ENCODE assay signal across 38 cellular contexts in the genomic region with DNA sequence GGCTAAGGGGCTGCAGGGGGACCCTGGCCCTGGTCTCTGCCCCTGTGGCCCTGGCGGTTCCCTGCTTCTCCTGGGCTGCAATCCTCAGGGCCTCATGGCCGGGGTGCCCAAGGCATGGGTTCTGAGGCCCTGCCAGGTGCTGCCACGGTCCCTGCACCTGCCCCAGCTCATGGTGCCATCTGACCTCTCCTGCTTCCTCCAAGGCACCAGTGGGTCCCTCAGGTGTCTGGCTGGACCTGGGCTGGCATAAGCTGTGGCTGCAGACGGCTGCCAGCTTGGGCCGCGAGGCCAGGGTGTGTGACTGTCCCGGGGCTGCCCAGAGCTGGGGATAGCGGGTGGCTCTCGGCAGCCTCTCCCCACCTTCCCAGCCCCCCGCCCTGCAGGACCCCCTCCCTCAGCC. TPM values are rescaled to one million over a fixed set of nuclear protein-coding genes. Genes with fewer than 3 reads are reported as not detected.
"Had no signal": no experiment of that assay in that cellular context is flagged by ENCODE, and none has a peak within 500 bp of the region (broad histone marks: within the 10 kb centered on the region; RNA-seq: fewer than 3 reads in every experiment).

No MANE protein-coding gene starts in this region.

- H3K9me3 ChIP-seq: adrenal gland, body of pancreas, breast epithelium had no signal

- H3K36me3 ChIP-seq: adrenal gland, brain microvascular endothelial cell, breast epithelium, WERI-Rb-1 had no signal

- H3K27me3 ChIP-seq: body of pancreas had no signal

- H3K4me3 Mint-ChIP-seq: activated CD4-positive, alpha-beta memory T cell treated with anti-CD3 and anti-CD28 coated beads, Interleukin-2, amount 10 ng/mL, durations not matched to agents 7 days and 5 days; activated CD4-positive, alpha-beta T cell treated with anti-CD3 and anti-CD28 coated beads for 36 hours; activated CD4-positive, alpha-beta T cell treated with anti-CD3 and anti-CD28 coated beads, Interleukin-2, amount 10 ng/mL, durations not matched to agents 7 days and 5 days; activated CD8-positive, alpha-beta memory T cell treated with anti-CD3 and anti-CD28 coated beads, Interleukin-2, amount 10 ng/mL, durations not matched to agents 7 days and 5 days; activated CD8-positive, alpha-beta T cell treated with anti-CD3 and anti-CD28 coated beads, Interleukin-2, amount 10 ng/mL, durations not matched to agents 7 days and 5 days; activated naive CD4-positive, alpha-beta T cell treated with anti-CD3 and anti-CD28 coated beads, Interleukin-2, amount 10 ng/mL, durations not matched to agents 7 days and 5 days; activated naive CD8-positive, alpha-beta T cell treated with anti-CD3 and anti-CD28 coated beads for 36 hours; activated T-cell treated with anti-CD3 and anti-CD28 coated beads, Interleukin-2, amount 50 U/mL, for 24 hours; T-helper 1 cell treated with Interleukin-12 subunit alpha and Interleukin-12 subunit beta and Interleukin-4 antibody, amounts not matched to agents 30 μg/mL and 1 μg/mL, for 36 hours; T-helper 2 cell treated with Interferon-gamma antibody and Interleukin-4, amounts not matched to agents 5 μg/mL and 100 μg/mL, for 36 hours; WTC11 had no signal

- H3K4me1 ChIP-seq: adrenal gland, body of pancreas, breast epithelium had no signal

- H3K27ac Mint-ChIP-seq: activated CD4-positive, alpha-beta memory T cell treated with anti-CD3 and anti-CD28 coated beads, Interleukin-2, amount 10 ng/mL, durations not matched to agents 7 days and 5 days; activated CD4-positive, alpha-beta T cell treated with anti-CD3 and anti-CD28 coated beads for 36 hours; activated CD4-positive, alpha-beta T cell treated with anti-CD3 and anti-CD28 coated beads, Interleukin-2, amount 10 ng/mL, durations not matched to agents 7 days and 5 days; activated CD8-positive, alpha-beta memory T cell treated with anti-CD3 and anti-CD28 coated beads, Interleukin-2, amount 10 ng/mL, durations not matched to agents 7 days and 5 days; activated CD8-positive, alpha-beta T cell treated with anti-CD3 and anti-CD28 coated beads, Interleukin-2, amount 10 ng/mL, durations not matched to agents 7 days and 5 days; activated naive CD4-positive, alpha-beta T cell treated with anti-CD3 and anti-CD28 coated beads, Interleukin-2, amount 10 ng/mL, durations not matched to agents 7 days and 5 days; activated naive CD4-positive, alpha-beta T cell treated with anti-CD3 and anti-CD28 coated beads, Interleukin-2, amount 50 U/mL, for 72 hours; activated naive CD8-positive, alpha-beta T cell treated with anti-CD3 and anti-CD28 coated beads for 36 hours; activated T-cell treated with anti-CD3 and anti-CD28 coated beads, Interleukin-2, amount 50 U/mL, for 24 hours; activated T-helper 2 cell treated with anti-CD3 and anti-CD28 coated beads, Interferon-gamma antibody, Interleukin-2, Interleukin-4, amounts not matched to agents 10 μg/mL and 5 μg/mL and 100 μg/mL, durations not matched to agents 14 hours and 24 hours and 36 hours; T-helper 1 cell treated with Interleukin-12 subunit alpha and Interleukin-12 subunit beta and Interleukin-4 antibody, amounts not matched to agents 30 μg/mL and 1 μg/mL, for 36 hours; T-helper 2 cell treated with Interferon-gamma antibody and Interleukin-4, amounts not matched to agents 5 μg/mL and 100 μg/mL, for 36 hours; WTC11 had no signal

- H3K36me3 Mint-ChIP-seq: activated CD8-positive, alpha-beta memory T cell treated with anti-CD3 and anti-CD28 coated beads, Interleukin-2, amount 10 ng/mL, durations not matched to agents 7 days and 5 days; activated naive CD4-positive, alpha-beta T cell treated with anti-CD3 and anti-CD28 coated beads, Interleukin-2, amount 10 ng/mL, durations not matched to agents 7 days and 5 days; activated naive CD4-positive, alpha-beta T cell treated with anti-CD3 and anti-CD28 coated beads, Interleukin-2, amount 50 U/mL, for 72 hours; activated naive CD8-positive, alpha-beta T cell treated with anti-CD3 and anti-CD28 coated beads for 36 hours; WTC11 had no signal

- H3K27me3 Mint-ChIP-seq: activated CD4-positive, alpha-beta memory T cell treated with anti-CD3 and anti-CD28 coated beads, Interleukin-2, amount 10 ng/mL, durations not matched to agents 7 days and 5 days; activated CD4-positive, alpha-beta T cell treated with anti-CD3 and anti-CD28 coated beads for 36 hours; activated CD4-positive, alpha-beta T cell treated with anti-CD3 and anti-CD28 coated beads, Interleukin-2, amount 10 ng/mL, durations not matched to agents 7 days and 5 days; activated CD8-positive, alpha-beta memory T cell treated with anti-CD3 and anti-CD28 coated beads, Interleukin-2, amount 10 ng/mL, durations not matched to agents 7 days and 5 days had no signal

- H3K4me3 ChIP-seq: adrenal gland, body of pancreas, breast epithelium had no signal

- H3K27ac ChIP-seq: adrenal gland, body of pancreas, brain microvascular endothelial cell, breast epithelium, WERI-Rb-1 had no signal

- H3K4me1 Mint-ChIP-seq: activated CD4-positive, alpha-beta memory T cell treated with anti-CD3 and anti-CD28 coated beads, Interleukin-2, amount 10 ng/mL, durations not matched to agents 7 days and 5 days; activated CD4-positive, alpha-beta T cell treated with anti-CD3 and anti-CD28 coated beads for 36 hours; activated CD4-positive, alpha-beta T cell treated with anti-CD3 and anti-CD28 coated beads, Interleukin-2, amount 10 ng/mL, durations not matched to agents 7 days and 5 days; activated CD8-positive, alpha-beta memory T cell treated with anti-CD3 and anti-CD28 coated beads, Interleukin-2, amount 10 ng/mL, durations not matched to agents 7 days and 5 days; activated naive CD4-positive, alpha-beta T cell treated with anti-CD3 and anti-CD28 coated beads, Interleukin-2, amount 10 ng/mL, durations not matched to agents 7 days and 5 days; activated naive CD8-positive, alpha-beta T cell treated with anti-CD3 and anti-CD28 coated beads for 36 hours; WTC11 had no signal

- DNase-seq: activated CD4-positive, alpha-beta memory T cell treated with anti-CD3 and anti-CD28 coated beads, Interleukin-2, amount 10 ng/mL, durations not matched to agents 7 days and 5 days; activated CD4-positive, alpha-beta T cell treated with anti-CD3 and anti-CD28 coated beads for 1 hour; activated CD4-positive, alpha-beta T cell treated with anti-CD3 and anti-CD28 coated beads for 36 hours; activated CD4-positive, alpha-beta T cell treated with anti-CD3 and anti-CD28 coated beads for 48 hours; activated CD4-positive, alpha-beta T cell treated with anti-CD3 and anti-CD28 coated beads, Interleukin-2, amount 10 ng/mL, durations not matched to agents 7 days and 5 days; activated CD4-positive, alpha-beta T cell treated with anti-CD3 and anti-CD28 coated beads, Interleukin-2, amount 50 U/mL, for 48 hours; activated CD4-positive, CD25-positive, alpha-beta regulatory T cell; activated CD8-positive, alpha-beta memory T cell treated with anti-CD3 and anti-CD28 coated beads for 24 hours; activated CD8-positive, alpha-beta memory T cell treated with anti-CD3 and anti-CD28 coated beads, Interleukin-2, amount 10 ng/mL, durations not matched to agents 7 days and 5 days; activated CD8-positive, alpha-beta memory T cell treated with anti-CD3 and anti-CD28 coated beads, Interleukin-2, amount 50 U/mL, for 48 hours; activated CD8-positive, alpha-beta T cell treated with anti-CD3 and anti-CD28 coated beads, Interleukin-2, amount 10 ng/mL, durations not matched to agents 7 days and 5 days; activated effector memory CD4-positive, alpha-beta T cell treated with Interleukin-2 at 50 U/mL for 16 hours; activated gamma-delta T cell; activated naive CD4-positive, alpha-beta T cell treated with anti-CD3 and anti-CD28 coated beads, Interleukin-2, amount 10 ng/mL, durations not matched to agents 7 days and 5 days; activated naive CD4-positive, alpha-beta T cell treated with Interleukin-2 at 50 U/mL for 16 hours; activated naive CD8-positive, alpha-beta T cell treated with anti-CD3 and anti-CD28 coated beads for 36 hours; activated T-cell treated with anti-CD3 and anti-CD28 coated beads, Interleukin-2, amount 50 U/mL, for 24 hours; activated T-cell treated with anti-CD3 and anti-CD28 coated beads, Interleukin-2, amount 50 U/mL, for 48 hours; adrenal gland; amniotic stem cell; aorta; body of pancreas; brain microvascular endothelial cell; central memory CD4-positive, alpha-beta T cell; SW 1271; T-helper 1 cell; T-helper 2 cell; T-helper 9 cell; WERI-Rb-1 had no signal

- H3K9me3 Mint-ChIP-seq: activated CD4-positive, alpha-beta memory T cell treated with anti-CD3 and anti-CD28 coated beads, Interleukin-2, amount 10 ng/mL, durations not matched to agents 7 days and 5 days; activated CD4-positive, alpha-beta T cell treated with anti-CD3 and anti-CD28 coated beads, Interleukin-2, amount 10 ng/mL, durations not matched to agents 7 days and 5 days; activated naive CD4-positive, alpha-beta T cell treated with anti-CD3 and anti-CD28 coated beads, Interleukin-2, amount 10 ng/mL, durations not matched to agents 7 days and 5 days; activated naive CD4-positive, alpha-beta T cell treated with anti-CD3 and anti-CD28 coated beads, Interleukin-2, amount 50 U/mL, for 72 hours; activated naive CD8-positive, alpha-beta T cell treated with anti-CD3 and anti-CD28 coated beads for 36 hours; activated T-cell treated with anti-CD3 and anti-CD28 coated beads, Interleukin-2, amount 50 U/mL, for 24 hours; activated T-helper 2 cell treated with anti-CD3 and anti-CD28 coated beads, Interferon-gamma antibody, Interleukin-2, Interleukin-4, amounts not matched to agents 10 μg/mL and 5 μg/mL and 100 μg/mL, durations not matched to agents 14 hours and 24 hours and 36 hours; T-helper 1 cell treated with Interleukin-12 subunit alpha and Interleukin-12 subunit beta and Interleukin-4 antibody, amounts not matched to agents 30 μg/mL and 1 μg/mL, for 36 hours; T-helper 2 cell treated with Interferon-gamma antibody and Interleukin-4, amounts not matched to agents 5 μg/mL and 100 μg/mL, for 36 hours; WTC11 had no signal

- ATAC-seq: activated CD4-positive, alpha-beta T cell treated with anti-CD3 and anti-CD28 coated beads for 36 hours; activated CD4-positive, CD25-positive, alpha-beta regulatory T cell treated with anti-CD3 and anti-CD28 coated beads, Interleukin-2, amount 50 U/mL, for 24 hours; activated CD8-positive, alpha-beta memory T cell treated with anti-CD3 and anti-CD28 coated beads, Interleukin-2, amount 10 ng/mL, durations not matched to agents 7 days and 5 days; activated CD8-positive, alpha-beta T cell treated with anti-CD3 and anti-CD28 coated beads, Interleukin-2, amount 10 ng/mL, durations not matched to agents 7 days and 5 days; activated naive CD4-positive, alpha-beta T cell treated with anti-CD3 and anti-CD28 coated beads, Interleukin-2, amount 50 U/mL, for 72 hours; body of pancreas; WTC11 had no signal

RNA-seq across cellular contexts. Expression of gene INS, which starts 2.0 kb away (rescaled TPM):
- total RNA-seq: activated CD4-positive, alpha-beta memory T cell treated with anti-CD3 and anti-CD28 coated beads, Interleukin-2, amount 10 ng/mL, durations not matched to agents 7 days and 5 days; activated CD4-positive, alpha-beta T cell treated with anti-CD3 and anti-CD28 coated beads for 36 hours; activated CD4-positive, alpha-beta T cell treated with anti-CD3 and anti-CD28 coated beads, Interleukin-2, amount 10 ng/mL, durations not matched to agents 7 days and 5 days; activated CD8-positive, alpha-beta memory T cell treated with anti-CD3 and anti-CD28 coated beads, Interleukin-2, amount 10 ng/mL, durations not matched to agents 7 days and 5 days; activated CD8-positive, alpha-beta T cell treated with anti-CD3 and anti-CD28 coated beads, Interleukin-2, amount 10 ng/mL, durations not matched to agents 7 days and 5 days; activated naive CD4-positive, alpha-beta T cell treated with anti-CD3 and anti-CD28 coated beads, Interleukin-2, amount 50 U/mL, for 72 hours; activated naive CD8-positive, alpha-beta T cell treated with anti-CD3 and anti-CD28 coated beads for 36 hours; activated T-helper 2 cell treated with anti-CD3 and anti-CD28 coated beads, Interferon-gamma antibody, Interleukin-2, Interleukin-4, amounts not matched to agents 10 μg/mL and 5 μg/mL and 100 μg/mL, durations not matched to agents 14 hours and 24 hours and 36 hours; astrocyte; breast epithelium; cardiac septum; WTC11 had no signal

RNA-seq across cellular contexts. Expression of gene TH, which starts 12.6 kb away (rescaled TPM):
- total RNA-seq: activated CD4-positive, alpha-beta memory T cell treated with anti-CD3 and anti-CD28 coated beads, Interleukin-2, amount 10 ng/mL, durations not matched to agents 7 days and 5 days; activated CD4-positive, alpha-beta T cell treated with anti-CD3 and anti-CD28 coated beads for 36 hours; activated CD4-positive, alpha-beta T cell treated with anti-CD3 and anti-CD28 coated beads, Interleukin-2, amount 10 ng/mL, durations not matched to agents 7 days and 5 days; activated CD8-positive, alpha-beta memory T cell treated with anti-CD3 and anti-CD28 coated beads, Interleukin-2, amount 10 ng/mL, durations not matched to agents 7 days and 5 days; activated CD8-positive, alpha-beta T cell treated with anti-CD3 and anti-CD28 coated beads, Interleukin-2, amount 10 ng/mL, durations not matched to agents 7 days and 5 days; activated naive CD4-positive, alpha-beta T cell treated with anti-CD3 and anti-CD28 coated beads, Interleukin-2, amount 50 U/mL, for 72 hours; activated naive CD8-positive, alpha-beta T cell treated with anti-CD3 and anti-CD28 coated beads for 36 hours; activated T-helper 2 cell treated with anti-CD3 and anti-CD28 coated beads, Interferon-gamma antibody, Interleukin-2, Interleukin-4, amounts not matched to agents 10 μg/mL and 5 μg/mL and 100 μg/mL, durations not matched to agents 14 hours and 24 hours and 36 hours; astrocyte; breast epithelium; cardiac septum; WTC11 had no signal
- polyA plus RNA-seq: aorta had no signal

RNA-seq across cellular contexts. Expression of gene IGF2, which starts 19.8 kb away (rescaled TPM):
- total RNA-seq: activated CD8-positive, alpha-beta T cell treated with anti-CD3 and anti-CD28 coated beads, Interleukin-2, amount 10 ng/mL, durations not matched to agents 7 days and 5 days had no signal
